1 cellular context compared by ENCODE assay signal in the genomic region with DNA sequence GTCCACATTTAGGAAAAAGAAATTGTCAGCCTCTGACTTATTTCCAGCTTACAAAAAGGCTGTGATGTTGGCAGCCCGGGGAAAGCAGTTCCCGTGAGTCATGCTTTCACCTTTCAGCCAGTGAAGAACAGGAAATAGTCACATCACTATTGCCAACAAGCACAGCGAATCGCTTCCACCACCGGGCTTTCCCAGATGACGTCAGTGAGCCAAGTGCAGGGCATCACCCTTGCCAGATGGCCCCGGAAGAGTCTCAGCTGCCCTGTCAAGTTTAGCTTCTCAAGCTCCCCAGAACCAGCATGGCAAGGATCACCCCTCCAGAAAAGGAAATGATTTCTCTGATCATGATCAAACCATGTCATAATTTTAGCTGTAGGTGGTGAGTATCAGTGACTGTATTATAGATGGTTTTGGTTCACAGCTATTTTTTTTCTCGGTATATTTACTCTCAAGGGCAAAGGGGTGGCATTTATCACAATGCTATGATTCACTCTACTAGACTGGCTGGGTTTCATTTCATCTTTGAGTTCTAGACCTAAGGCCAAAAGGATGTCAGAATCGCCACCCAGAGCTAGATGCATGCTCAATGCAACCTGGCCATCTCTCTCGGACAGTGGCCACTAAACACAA.
TF ChIP-seq lines count a peak whose summit lies in the region.

No MANE protein-coding gene starts in this region.

TF ChIP-seq in SK-N-SH, 30 proteins besides CTCF, POLR2A, EP300 and RAD21 (continued from another document):
- TF ChIP-seq, protein P1, sequence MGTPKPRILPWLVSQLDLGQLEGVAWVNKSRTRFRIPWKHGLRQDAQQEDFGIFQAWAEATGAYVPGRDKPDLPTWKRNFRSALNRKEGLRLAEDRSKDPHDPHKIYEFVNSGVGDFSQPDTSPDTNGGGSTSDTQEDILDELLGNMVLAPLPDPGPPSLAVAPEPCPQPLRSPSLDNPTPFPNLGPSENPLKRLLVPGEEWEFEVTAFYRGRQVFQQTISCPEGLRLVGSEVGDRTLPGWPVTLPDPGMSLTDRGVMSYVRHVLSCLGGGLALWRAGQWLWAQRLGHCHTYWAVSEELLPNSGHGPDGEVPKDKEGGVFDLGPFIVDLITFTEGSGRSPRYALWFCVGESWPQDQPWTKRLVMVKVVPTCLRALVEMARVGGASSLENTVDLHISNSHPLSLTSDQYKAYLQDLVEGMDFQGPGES (IDR thresholded peaks at IDR 0.05; ENCODE audit: low read depth, low read length), result no peak
- TF ChIP-seq RFX5 (IDR thresholded peaks at IDR 0.05; ENCODE audit: low read length) (peak; percentile 93), EZH2phosphoT487 (IDR thresholded peaks at IDR 0.05; ENCODE audit: borderline replicate concordance, low read depth) (no peak), TEAD4 (IDR thresholded peaks at IDR 0.05; ENCODE audit: borderline replicate concordance, insufficient read depth) (peak; percentile 63; the same call in 1 of the 2 replicates), ELF1 (IDR thresholded peaks at IDR 0.05) (peak; percentile 72), MEF2A (IDR thresholded peaks at IDR 0.05; ENCODE audit: borderline replicate concordance, low read depth) (peak; percentile 53; the same call in 1 of the 2 replicates)
- TF ChIP-seq, protein P2, sequence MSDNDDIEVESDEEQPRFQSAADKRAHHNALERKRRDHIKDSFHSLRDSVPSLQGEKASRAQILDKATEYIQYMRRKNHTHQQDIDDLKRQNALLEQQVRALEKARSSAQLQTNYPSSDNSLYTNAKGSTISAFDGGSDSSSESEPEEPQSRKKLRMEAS (IDR thresholded peaks at IDR 0.05; ENCODE audit: low read depth), result peak; percentile 81
TF ChIP-seq in SK-N-SH: peak in this region for 19.
